Comparison of ENCODE assay signal across 8 cellular contexts in genomic region chr17:75587718-75588545, GRCh38. TPM values are rescaled to one million over a fixed set of nuclear protein-coding genes. Genes with fewer than 3 reads are reported as not detected.
DNase-seq lines count a peak whose midpoint lies in the region; ATAC-seq and TF ChIP-seq lines count a peak whose summit lies in the region.

MYO15B (plus strand) TSS chr17:75587800; CDS start chr17:75588058, 258 bp downstream.

- TF ChIP-seq CTCF in left ventricle myocardium inferior (IDR thresholded peaks at IDR 0.05; ENCODE audit: borderline replicate concordance) (peak; percentile 54), progenitor cell of endocrine pancreas (IDR thresholded peaks at IDR 0.05; ENCODE audit: unreplicated experiment) (peak; percentile 62)

- no peaks in the 10 kb centered on the region for H3K36me3 ChIP-seq in left ventricle myocardium inferior
- no peaks in the 10 kb centered on the region for H3K36me3 ChIP-seq in urinary bladder (ENCODE audit: insufficient read depth)

- 2% methylated on average over 76 of the region's 76 CpGs for WGBS in urinary bladder

- H3K9me3 Mint-ChIP-seq in activated naive CD4-positive, alpha-beta T cell treated with anti-CD3 and anti-CD28 coated beads, Interleukin-2, amount 50 U/mL, for 24 hours, result no peaks in the 10 kb centered on the region
- no peaks in the 10 kb centered on the region for H3K9me3 Mint-ChIP-seq in progenitor cell of endocrine pancreas (ENCODE audit: low read depth)

- intact Hi-C loops in left ventricle myocardium inferior (cut with micrococcal nuclease), result loop anchor here (10.0 kb wide), 1 partner anchor 163 kb away; no protein-coding TSS in a partner anchor

- no peaks in the 10 kb centered on the region for H3K36me3 Mint-ChIP-seq in activated naive CD4-positive, alpha-beta T cell treated with anti-CD3 and anti-CD28 coated beads, Interleukin-2, amount 50 U/mL, for 24 hours
- no peaks in the 10 kb centered on the region for H3K36me3 Mint-ChIP-seq in progenitor cell of endocrine pancreas (ENCODE audit: insufficient read depth)

- peaks cover 4% of the 10 kb centered on the region for H3K4me1 Mint-ChIP-seq in activated naive CD4-positive, alpha-beta T cell treated with anti-CD3 and anti-CD28 coated beads, Interleukin-2, amount 50 U/mL, for 24 hours
- H3K4me1 Mint-ChIP-seq in progenitor cell of endocrine pancreas (ENCODE audit: low read depth), result peaks cover 5% of the 10 kb centered on the region

- H3K4me1 ChIP-seq in left ventricle myocardium inferior (peaks cover 35% of the 10 kb centered on the region), urinary bladder (ENCODE audit: insufficient read depth) (no peaks in the 10 kb centered on the region)

- no peaks in the 10 kb centered on the region for H3K27me3 Mint-ChIP-seq in activated naive CD4-positive, alpha-beta T cell treated with anti-CD3 and anti-CD28 coated beads, Interleukin-2, amount 50 U/mL, for 24 hours
- H3K27me3 Mint-ChIP-seq in progenitor cell of endocrine pancreas, result no peaks in the 10 kb centered on the region

- no peaks in the 10 kb centered on the region for H3K9me3 ChIP-seq in left ventricle myocardium inferior (replicated peaks)

- ATAC-seq in GM21576 (IDR thresholded peaks at IDR 0.05; ENCODE audit: unreplicated experiment), result no peak

- DNase-seq in NCI-H1417 (lab: John Stamatoyannopoulos, UW) (peak in 2 of 3 experiments; percentile 84 to 89), NCI-H1417 treated with DMSO at 0.1 percent for 48 hours (lab: John Stamatoyannopoulos, UW) (no peak), SK-N-DZ (ENCODE audit: low spot score) (peak; percentile 63), left ventricle myocardium inferior (peak; percentile 72), progenitor cell of endocrine pancreas (ENCODE audit: low spot score, unreplicated experiment) (peak; percentile 71)

- peak within 1 kb of the TSS; percentile 77 for H3K4me3 ChIP-seq in left ventricle myocardium inferior
- peak within 1 kb of the TSS; percentile 69 for H3K4me3 ChIP-seq in urinary bladder (ENCODE audit: low read depth, low read length)

- H3K27ac ChIP-seq in left ventricle myocardium inferior (replicated peaks) (peak within 1 kb of the TSS; percentile 95), urinary bladder (ENCODE audit: low read depth) (peak within 1 kb of the TSS; percentile 82)

- peak within 1 kb of the TSS; percentile 35 for H3K27ac Mint-ChIP-seq in activated naive CD4-positive, alpha-beta T cell treated with anti-CD3 and anti-CD28 coated beads, Interleukin-2, amount 50 U/mL, for 24 hours
- H3K27ac Mint-ChIP-seq in progenitor cell of endocrine pancreas, result peak within 1 kb of the TSS; percentile 87

- H3K27me3 ChIP-seq in left ventricle myocardium inferior (ENCODE audit: low read depth), result no peaks in the 10 kb centered on the region

- H3K4me3 Mint-ChIP-seq in activated naive CD4-positive, alpha-beta T cell treated with anti-CD3 and anti-CD28 coated beads, Interleukin-2, amount 50 U/mL, for 24 hours, result peak within 1 kb of the TSS; percentile 71
- peak within 1 kb of the TSS; percentile 72 for H3K4me3 Mint-ChIP-seq in progenitor cell of endocrine pancreas (ENCODE audit: low read depth)

RNA-seq across cellular contexts. Expression of gene MYO15B, which starts in this region (rescaled TPM):
- 0.32 TPM in 1 of 2 replicates, not detected in the other for polyA plus RNA-seq in SK-N-DZ (2014; cell fraction: cytosol; rRNA removed)
- 1.5 and 1.6 TPM in 2 replicates for polyA plus RNA-seq in SK-N-DZ (2014; cell fraction: nucleus; rRNA removed)
- total RNA-seq in left ventricle myocardium inferior, result 43.0 TPM
- total RNA-seq in progenitor cell of endocrine pancreas, result 336 and 337 TPM in 2 replicates
- total RNA-seq in urinary bladder, result 108 TPM
- 78.1 TPM for polyA plus RNA-seq in urinary bladder
